21 cellular contexts compared by ENCODE assay signal in the genomic region with DNA sequence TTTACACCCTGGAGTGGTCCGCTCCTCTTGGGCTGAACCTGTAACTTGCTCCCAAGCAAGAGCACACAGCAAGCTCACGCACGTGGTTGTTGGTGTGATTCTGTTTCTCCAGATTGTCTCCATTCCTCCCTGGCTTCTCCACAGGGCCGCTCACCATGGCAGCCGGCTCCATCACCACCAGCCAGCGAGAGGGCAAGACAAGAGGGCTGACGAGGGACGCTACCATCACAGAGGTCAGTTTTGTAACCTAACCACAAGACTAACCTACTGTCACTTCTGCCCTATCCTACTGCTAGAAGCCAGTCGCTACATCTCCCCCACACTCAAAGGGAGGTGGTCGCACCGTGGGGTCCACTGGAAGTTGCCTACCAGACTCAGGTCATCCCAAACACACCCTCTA. TPM values are rescaled to one million over a fixed set of nuclear protein-coding genes. Genes with fewer than 3 reads are reported as not detected.
DNase-seq lines count a peak whose midpoint lies in the region; ATAC-seq, FAIRE-seq and TF ChIP-seq lines count a peak whose summit lies in the region.
"Had no signal": no experiment of that assay in that cellular context is flagged by ENCODE, and none has a peak within 500 bp of the region (broad histone marks: within the 10 kb centered on the region; RNA-seq: fewer than 3 reads in every experiment).

No MANE protein-coding gene starts in this region.

- no peaks in the 10 kb centered on the region for H3K9me3 ChIP-seq in KOPT-K1 (ENCODE audit: insufficient read depth, low read length, poor library complexity, severe bottlenecking)
- H3K9me3 ChIP-seq in K562 (replicated peaks; ENCODE audit: control insufficient read depth, insufficient read depth, low read depth, low read length) = no peaks in the 10 kb centered on the region
- H3K9me3 ChIP-seq in spleen = no peaks in the 10 kb centered on the region
- H3K9me3 ChIP-seq: lower lobe of right lung had no signal

- peaks cover 39 to 57% of the 10 kb centered on the region in 2 experiments for H3K4me1 ChIP-seq in K562 (replicated peaks in 1 of 2; ENCODE audit: control insufficient read depth in 2 of 2, insufficient read depth in 2 of 2, low read length in 2 of 2)
- H3K4me1 ChIP-seq in spleen = peaks cover 3 to 37% (median 22%) of the 10 kb centered on the region in 6 donors
- H3K4me1 ChIP-seq: lower lobe of right lung had no signal

- peaks cover 20% of the 10 kb centered on the region for H3K4me1 Mint-ChIP-seq in activated CD8-positive, alpha-beta memory T cell treated with anti-CD3 and anti-CD28 coated beads, Interleukin-2, amount 10 ng/mL, durations not matched to agents 7 days and 5 days
- H3K4me1 Mint-ChIP-seq: GM23338 had no signal

- peaks cover 51% of the 10 kb centered on the region for H3K79me2 ChIP-seq in K562 (ENCODE audit: control insufficient read depth, insufficient read depth, low read length)

- H3K9me3 Mint-ChIP-seq in activated CD8-positive, alpha-beta memory T cell treated with anti-CD3 and anti-CD28 coated beads, Interleukin-2, amount 10 ng/mL, durations not matched to agents 7 days and 5 days (ENCODE audit: low read depth) = no peaks in the 10 kb centered on the region
- H3K9me3 Mint-ChIP-seq: GM23338 had no signal

- no peak for TF ChIP-seq EP300 in K562 (IDR thresholded peaks at IDR 0.05; ENCODE audit: low read length)

- TF ChIP-seq POLR2A in K562 (conservative IDR thresholded peaks at IDR 0.05) (no peak; the same call in none of the 2 replicates), spleen (IDR thresholded peaks at IDR 0.05) (no peak)

- H3K27ac Mint-ChIP-seq in activated CD8-positive, alpha-beta memory T cell treated with anti-CD3 and anti-CD28 coated beads, Interleukin-2, amount 10 ng/mL, durations not matched to agents 7 days and 5 days = peak overlapping the region; percentile 89
- H3K27ac Mint-ChIP-seq: GM23338 had no signal

- peak overlapping the region; percentile 64 to 81 for H3K9ac ChIP-seq in K562 (ENCODE audit: insufficient read depth in 1 of 2, low read depth in 2 of 2, low read length in 2 of 2)

- no peak overlapping the region for H2AFZ ChIP-seq in K562 (ENCODE audit: low read depth, low read length)
- H2AFZ ChIP-seq: GM23338 had no signal

- in situ Hi-C loops in K562 (cut with MboI) = no loop called here

- H3K27me3 Mint-ChIP-seq in activated CD8-positive, alpha-beta memory T cell treated with anti-CD3 and anti-CD28 coated beads, Interleukin-2, amount 10 ng/mL, durations not matched to agents 7 days and 5 days = no peaks in the 10 kb centered on the region

- DNase-seq in activated CD8-positive, alpha-beta memory T cell treated with anti-CD3 and anti-CD28 coated beads, Interleukin-2, amount 10 ng/mL, durations not matched to agents 7 days and 5 days = no peak
- no peak for DNase-seq in activated CD8-positive, alpha-beta memory T cell treated with anti-CD3 and anti-CD28 coated beads for 24 hours
- DNase-seq in K562 (ENCODE audit: extremely low read depth in 1 of 4, low spot score in 3 of 4) (no peak), spleen (no peak), DMS 273 treated with DMSO at 0.1 percent for 48 hours (lab: John Stamatoyannopoulos, UW) (no peak)
- DNase-seq: aorta, caudate nucleus, hippocampal formation, lower lobe of right lung, NCI-H187, NCI-H748 treated with DMSO at 0.1 percent for 48 hours had no signal

- peaks cover 49% of the 10 kb centered on the region for H3K36me3 ChIP-seq in KOPT-K1 (ENCODE audit: insufficient read depth, low read length)
- peaks cover 72% of the 10 kb centered on the region for H3K36me3 ChIP-seq in K562 (ENCODE audit: control insufficient read depth, insufficient read depth, low read length)
- H3K36me3 ChIP-seq in spleen = peaks cover 3 to 56% (median 41%) of the 10 kb centered on the region in 6 donors

- POLR2A ChIA-PET in K562 (lab: Yijun Ruan, JAX) = interaction anchor here (0.6 to 2.6 kb wide), 3 partner anchors 11 to 162 kb away, joined by 4 to 15 read pairs (median 5); no protein-coding TSS in a partner anchor

- BruUV-seq in K562 (replicated peaks; lab: Mats Ljungman, UMichigan) = TSS peak; percentile 20

- intact Hi-C loops in K562 (cut with micrococcal nuclease) = loop anchor here (10.0 kb wide), 1 partner anchor 158 kb away; no protein-coding TSS in a partner anchor
- intact Hi-C loops in spleen (cut with DNase I; ENCODE audit: low total_unique reads) = no loop called here

- H4K20me1 ChIP-seq in K562 (replicated peaks; ENCODE audit: control insufficient read depth, insufficient read depth, low read length) = no peaks in the 10 kb centered on the region; the same call in 1 of the 2 replicates

- TF ChIP-seq RAD21 in K562 (CRISPR knock-in tag; conservative IDR thresholded peaks at IDR 0.05 in 1 of 2, IDR thresholded peaks at IDR 0.05 in 1 of 2) = no peak

- H3K27me3 ChIP-seq in K562 (ENCODE audit: control insufficient read depth in 2 of 2, insufficient read depth in 2 of 2, low read length in 2 of 2) (no peaks in the 10 kb centered on the region), spleen (replicated peaks in 1 of 7) (no peaks in the 10 kb centered on the region)

- FAIRE-seq in K562 (lab: Jason Lieb, UNC) = no peak
- FAIRE-seq: frontal cortex, islet of Langerhans, urothelium cell line had no signal

- H3K4me3 ChIP-seq in K562 (no peak overlapping the region), spleen (no peak overlapping the region)
- H3K4me3 ChIP-seq: GM23338, lower lobe of right lung had no signal

- TF ChIP-seq CTCF in K562 (IDR thresholded peaks at IDR 0.05 in 2 of 3, conservative IDR thresholded peaks at IDR 0.05 in 1 of 3; ENCODE audit: insufficient read depth in 2 of 3, low read depth in 1 of 3, low read length in 3 of 3) = no peak
- no peak for TF ChIP-seq CTCF in spleen (IDR thresholded peaks at IDR 0.05 in 8 of 11, conservative IDR thresholded peaks at IDR 0.05 in 3 of 11)

- WGBS in K562 (ENCODE audit: insufficient coverage, low coverage, missing lambda C conversion rate) = 74% methylated on average over 11 of the region's 11 CpGs
- 61 to 85% (median 74%) methylated on average over 11 of the region's 11 CpGs for WGBS in spleen, 5 donors

- H3K36me3 Mint-ChIP-seq in activated CD8-positive, alpha-beta memory T cell treated with anti-CD3 and anti-CD28 coated beads, Interleukin-2, amount 10 ng/mL, durations not matched to agents 7 days and 5 days = peaks cover 53% of the 10 kb centered on the region

- ATAC-seq in activated CD8-positive, alpha-beta memory T cell treated with anti-CD3 and anti-CD28 coated beads, Interleukin-2, amount 10 ng/mL, durations not matched to agents 7 days and 5 days = no peak
- ATAC-seq in K562 (no peak), GM21526 (IDR thresholded peaks at IDR 0.05; ENCODE audit: low FRiP score, unreplicated experiment) (no peak), GM19328 (IDR thresholded peaks at IDR 0.05; ENCODE audit: unreplicated experiment) (no peak)
- ATAC-seq: GM23338, lower lobe of right lung had no signal

- H3K27ac ChIP-seq in KOPT-K1 (ENCODE audit: low read depth, low read length, poor library complexity, severe bottlenecking) (peak overlapping the region; percentile 28), K562 (ENCODE audit: extremely low read depth, low read depth, low read length) (peak overlapping the region; percentile 96), spleen (peak overlapping the region in 5 of 8 donors; percentile 22 to 65 (median 62))
- H3K27ac ChIP-seq: lower lobe of right lung had no signal

- CTCF ChIA-PET in activated CD8-positive, alpha-beta memory T cell treated with anti-CD3 and anti-CD28 coated beads, Interleukin-2, amount 10 ng/mL, durations not matched to agents 7 days and 5 days (lab: Charles Lee) = interaction anchor here (0.9 kb wide), 1 partner anchor 118 kb away, joined by 3 read pairs; no protein-coding TSS in a partner anchor
- CTCF ChIA-PET in K562 (lab: Yijun Ruan, JAX; ENCODE audit: low intra/inter-chr PET ratio) = no interaction called here

- no peaks in the 10 kb centered on the region for H3K9me1 ChIP-seq in K562 (ENCODE audit: control insufficient read depth, insufficient read depth, low read length)

- H3K4me3 Mint-ChIP-seq in activated CD8-positive, alpha-beta memory T cell treated with anti-CD3 and anti-CD28 coated beads, Interleukin-2, amount 10 ng/mL, durations not matched to agents 7 days and 5 days = peak overlapping the region; percentile 41
- H3K4me3 Mint-ChIP-seq: GM23338 had no signal

- H3K4me2 ChIP-seq in K562 (ENCODE audit: insufficient read depth, low read length) = peak overlapping the region; percentile 79; the same call in 1 of the 2 replicates
- H3K4me2 ChIP-seq: GM23338 had no signal

RNA-seq across cellular contexts. Expression of gene GP6, which starts 4.6 kb away (rescaled TPM):
- total RNA-seq in activated CD8-positive, alpha-beta memory T cell treated with anti-CD3 and anti-CD28 coated beads, Interleukin-2, amount 10 ng/mL, durations not matched to agents 7 days and 5 days = under 1 TPM in 1 of 2 experiments, not detected in 1; 0.55 TPM
- total RNA-seq in K562 (2011; cell fraction: chromatin; rRNA removed; ENCODE audit: low replicate concordance) = 21.2 and 44.5 TPM in 2 replicates
- total RNA-seq in K562 (2011; cell fraction: nucleolus; rRNA removed) = 22.6 and 39.5 TPM in 2 replicates
- 29.0 and 50.9 TPM in 2 replicates for total RNA-seq in K562 (2011; cell fraction: nucleoplasm; rRNA removed)
- total RNA-seq in K562 (2014; rRNA removed) = 9.7 and 14.7 TPM in 2 replicates
- total RNA-seq in K562 (2014; rRNA removed; fragmentation: Illumina TruSeq; extraction: Trizol) = 5.7 and 7.3 TPM in 2 replicates
- total RNA-seq in K562 (2015; rRNA removed; fragmentation: Illumina TruSeq; extraction: Trizol) = 3.1 and 3.2 TPM in 2 replicates
- 13.8 and 21.1 TPM in 2 replicates for total RNA-seq in K562 (2021)
- polyA plus RNA-seq in K562 (2011; rRNA removed) = 4.6 and 15.8 TPM in 2 replicates
- polyA plus RNA-seq in K562 (2011; cell fraction: cytosol; rRNA removed) = 4.3 and 28.1 TPM in 2 replicates
- polyA plus RNA-seq in K562 (2011; cell fraction: nucleus; rRNA removed) = 3.8 and 33.4 TPM in 2 replicates
- polyA plus RNA-seq in K562 (2012) = 6.4 and 10.7 TPM in 2 replicates
- polyA plus RNA-seq in K562 (2014; fragmentation: Illumina TruSeq; extraction: Trizol) = 19.6 and 26.5 TPM in 2 replicates
- polyA plus RNA-seq in K562 (2014; fragmentation: Nextera tagmentation; extraction: Ambion mirVana) = 1 to 10 TPM; 5.4 to 5.7 TPM
- polyA plus RNA-seq in K562 (2014; rRNA removed) = 12.4 and 17.5 TPM in 2 replicates
- polyA minus RNA-seq in K562 (2011; rRNA and poly(A)+ RNA removed) = 1.9 and 8.0 TPM in 2 replicates
- polyA minus RNA-seq in K562 (2011; cell fraction: cytosol; rRNA and poly(A)+ RNA removed) = 3.7 and 9.2 TPM in 2 replicates
- 1.9 and 6.6 TPM in 2 replicates for polyA minus RNA-seq in K562 (2011; cell fraction: nucleus; rRNA and poly(A)+ RNA removed)
- 1 to 10 TPM; 1.3 to 3.8 (median 1.7) TPM for total RNA-seq in spleen
- under 1 TPM; 0.09 to 0.41 (median 0.35) TPM for polyA plus RNA-seq in spleen
- total RNA-seq: A673, subcutaneous adipose tissue had no signal
- polyA plus RNA-seq: BJ had no signal

RNA-seq across cellular contexts. Expression of gene RDH13, which starts 20.3 kb away (rescaled TPM):
- 10 to 100 TPM; 18.9 to 23.9 TPM for total RNA-seq in activated CD8-positive, alpha-beta memory T cell treated with anti-CD3 and anti-CD28 coated beads, Interleukin-2, amount 10 ng/mL, durations not matched to agents 7 days and 5 days
- total RNA-seq in K562 (2011; cell fraction: chromatin; rRNA removed; ENCODE audit: low replicate concordance) = 86.2 and 226 TPM in 2 replicates
- total RNA-seq in K562 (2011; cell fraction: nucleolus; rRNA removed) = 132 and 156 TPM in 2 replicates
- 101 and 114 TPM in 2 replicates for total RNA-seq in K562 (2011; cell fraction: nucleoplasm; rRNA removed)
- total RNA-seq in K562 (2014; rRNA removed) (63.2 and 78.7 TPM in 2 replicates), K562 (2014; rRNA removed; fragmentation: Illumina TruSeq; extraction: Trizol) (25.8 and 29.2 TPM in 2 replicates), K562 (2015; rRNA removed; fragmentation: Illumina TruSeq; extraction: Trizol) (41.9 and 43.3 TPM in 2 replicates), K562 (2021) (65.7 and 70.3 TPM in 2 replicates), spleen (10 to 100 TPM; 15.3 to 31.5 (median 17.9) TPM)
- polyA plus RNA-seq in K562 (2011; rRNA removed) (23.3 and 28.6 TPM in 2 replicates), K562 (2014; fragmentation: Illumina TruSeq; extraction: Trizol) (39.5 and 44.9 TPM in 2 replicates), K562 (2014; fragmentation: Nextera tagmentation; extraction: Ambion mirVana) (1 to 10 TPM; 7.5 to 9.8 TPM), K562 (2014; rRNA removed) (51.2 and 53.8 TPM in 2 replicates), spleen (10 to 100 TPM in 1 of 3 donors, 1 to 10 TPM in 2; 4.6 to 13.5 (median 7.6) TPM)
- 19.8 and 50.7 TPM in 2 replicates for polyA plus RNA-seq in K562 (2011; cell fraction: cytosol; rRNA removed)
- polyA plus RNA-seq in K562 (2011; cell fraction: nucleus; rRNA removed) = 75.3 and 114 TPM in 2 replicates
- 36.1 and 51.9 TPM in 2 replicates for polyA plus RNA-seq in K562 (2012)
- polyA minus RNA-seq in K562 (2011; rRNA and poly(A)+ RNA removed) = 19.9 and 43.3 TPM in 2 replicates
- polyA minus RNA-seq in K562 (2011; cell fraction: cytosol; rRNA and poly(A)+ RNA removed) = 18.3 and 33.0 TPM in 2 replicates
- 32.5 and 38.9 TPM in 2 replicates for polyA minus RNA-seq in K562 (2011; cell fraction: nucleus; rRNA and poly(A)+ RNA removed)

RNA-seq across cellular contexts. Expression of gene EPS8L1, which starts 33.0 kb away (rescaled TPM):
- total RNA-seq in activated CD8-positive, alpha-beta memory T cell treated with anti-CD3 and anti-CD28 coated beads, Interleukin-2, amount 10 ng/mL, durations not matched to agents 7 days and 5 days = 1 to 10 TPM; 4.5 to 9.8 TPM
- 21.2 and 53.9 TPM in 2 replicates for total RNA-seq in K562 (2011; cell fraction: chromatin; rRNA removed; ENCODE audit: low replicate concordance)
- total RNA-seq in K562 (2011; cell fraction: nucleolus; rRNA removed) = 25.4 and 29.5 TPM in 2 replicates
- total RNA-seq in K562 (2011; cell fraction: nucleoplasm; rRNA removed) = 24.6 and 30.8 TPM in 2 replicates
- total RNA-seq in K562 (2014; rRNA removed) (18.1 and 21.3 TPM in 2 replicates), K562 (2014; rRNA removed; fragmentation: Illumina TruSeq; extraction: Trizol) (6.8 and 8.0 TPM in 2 replicates), K562 (2015; rRNA removed; fragmentation: Illumina TruSeq; extraction: Trizol) (9.6 and 11.5 TPM in 2 replicates), K562 (2021) (17.3 and 18.9 TPM in 2 replicates), spleen (1 to 10 TPM in 5 of 7 donors, under 1 TPM in 1, not detected in 1; 0.37 to 3.4 (median 2.2) TPM)
- polyA plus RNA-seq in K562 (2011; rRNA removed) (11.9 and 13.2 TPM in 2 replicates), K562 (2014; fragmentation: Illumina TruSeq; extraction: Trizol) (13.5 and 14.0 TPM in 2 replicates), K562 (2014; fragmentation: Nextera tagmentation; extraction: Ambion mirVana) (under 1 TPM; 0.35 to 0.59 TPM), K562 (2014; rRNA removed) (15.9 and 22.1 TPM in 2 replicates), spleen (1 to 10 TPM; 5.2 to 5.3 (median 5.3) TPM)
- 9.1 and 15.2 TPM in 2 replicates for polyA plus RNA-seq in K562 (2011; cell fraction: cytosol; rRNA removed)
- 39.1 and 62.6 TPM in 2 replicates for polyA plus RNA-seq in K562 (2011; cell fraction: nucleus; rRNA removed)
- 22.7 and 23.7 TPM in 2 replicates for polyA plus RNA-seq in K562 (2012)
- 3.1 and 7.7 TPM in 2 replicates for polyA minus RNA-seq in K562 (2011; rRNA and poly(A)+ RNA removed)
- polyA minus RNA-seq in K562 (2011; cell fraction: cytosol; rRNA and poly(A)+ RNA removed) = 5.2 and 6.4 TPM in 2 replicates
- 10.0 and 12.8 TPM in 2 replicates for polyA minus RNA-seq in K562 (2011; cell fraction: nucleus; rRNA and poly(A)+ RNA removed)

Comparison
In these comparisons a context has a peak if more than half of its experiments do, and no peak if none do; other contexts are left out.
1. H3K27ac ChIP-seq: peak in every context shown above with its lines; median percentile 96 in K562; 62 in spleen; 28 in KOPT-K1.